9 cellular contexts compared by ENCODE assay signal in genomic region chr18:12288406-12288762, GRCh38. TPM values are rescaled to one million over a fixed set of nuclear protein-coding genes. Genes with fewer than 3 reads are reported as not detected.
DNase-seq lines count a peak whose midpoint lies in the region; ATAC-seq and TF ChIP-seq lines count a peak whose summit lies in the region.
"Had no signal": no experiment of that assay in that cellular context is flagged by ENCODE, and none has a peak within 500 bp of the region (broad histone marks: within the 10 kb centered on the region; RNA-seq: fewer than 3 reads in every experiment).

No MANE protein-coding gene starts in this region.

- H3K18ac ChIP-seq in H9 (ENCODE audit: insufficient read length, low read depth, low read length) = no peak overlapping the region

- no CpG with 5 or more reads among the region's 10 CpGs for WGBS in H9 (ENCODE audit: extremely low coverage, insufficient read length, low lambda C conversion rate)

- H3K36me3 Mint-ChIP-seq in H9 (ENCODE audit: insufficient read depth in 1 of 3, low read depth in 3 of 3) (no peaks in the 10 kb centered on the region), chondrocyte (ENCODE audit: low read depth) (no peaks in the 10 kb centered on the region)
- no peaks in the 10 kb centered on the region for H3K36me3 Mint-ChIP-seq in stimulated activated memory B cell treated with anti-CD40 and anti-IgM and Interleukin-4, amounts not matched to agents 10 μg/mL and 1 μg/mL and 100 μg/mL, for 72 hours

- no peak overlapping the region for H4K91ac ChIP-seq in H9 (ENCODE audit: insufficient read length, low read depth, low read length)

- H3T11ph ChIP-seq in H9 (ENCODE audit: low read length) = no peak overlapping the region

- no peaks in the 10 kb centered on the region; a peak in 1 of 5 replicates for H3K9me3 Mint-ChIP-seq in H9
- no peaks in the 10 kb centered on the region for H3K9me3 Mint-ChIP-seq in chondrocyte (ENCODE audit: low read depth)
- H3K9me3 Mint-ChIP-seq in stimulated activated memory B cell treated with anti-CD40 and anti-IgM and Interleukin-4, amounts not matched to agents 10 μg/mL and 1 μg/mL and 100 μg/mL, for 72 hours = no peaks in the 10 kb centered on the region

- no peak overlapping the region for H3K56ac ChIP-seq in H9 (ENCODE audit: insufficient read length, low read depth, low read length)

- DNase-seq in H9 = no peak
- no peak for DNase-seq in chondrocyte (ENCODE audit: low spot score)
- no peak for DNase-seq in skeletal muscle cell (ENCODE audit: low read depth)
- DNase-seq in NCI-H2029 treated with DMSO at 0.1 percent for 48 hours (lab: John Stamatoyannopoulos, UW) = no peak
- DNase-seq in COLO668 (lab: John Stamatoyannopoulos, UW; ENCODE audit: unreplicated experiment) = no peak
- DNase-seq in dermis blood vessel endothelial cell = no peak
- DNase-seq: NCI-H1694 had no signal

- no peak overlapping the region for H4K8ac ChIP-seq in H9 (replicated peaks; ENCODE audit: insufficient read length, low read depth, low read length)

- H2BK20ac ChIP-seq in H9 (ENCODE audit: low read depth, low read length, poor library complexity, severe bottlenecking) = no peak overlapping the region

- no peaks in the 10 kb centered on the region; the same call in 1 of the 2 replicates for H3K27me3 ChIP-seq in H9 (ENCODE audit: insufficient read depth, low read length)
- peaks cover 32% of the 10 kb centered on the region for H3K27me3 ChIP-seq in iPS-18a (ENCODE audit: control insufficient read depth, insufficient read depth, low read length)

- no peak overlapping the region for H3K23ac ChIP-seq in H9 (ENCODE audit: insufficient read length, low read depth, low read length)

- H2AFZ ChIP-seq in H9 (ENCODE audit: low read length) = no peak overlapping the region

- H3K79me2 ChIP-seq in H9 (ENCODE audit: insufficient read depth, low read length) = no peaks in the 10 kb centered on the region

- H3K14ac ChIP-seq in H9 (ENCODE audit: insufficient read depth, low read length) = no peak overlapping the region

- no peak overlapping the region for H2AK5ac ChIP-seq in H9 (ENCODE audit: insufficient read length, low read length)

- H3K9me3 ChIP-seq in H9 (ENCODE audit: control insufficient read depth, low read depth, low read length) (no peaks in the 10 kb centered on the region), iPS-18a (ENCODE audit: control insufficient read depth, low read depth, low read length) (no peaks in the 10 kb centered on the region)

- H3K27ac Mint-ChIP-seq in H9 (peak overlapping the region in 1 of 3 experiments; percentile 75; a peak in 1 of 7 replicates), chondrocyte (ENCODE audit: unreplicated experiment) (peak overlapping the region; percentile 95)
- no peak overlapping the region for H3K27ac Mint-ChIP-seq in stimulated activated memory B cell treated with anti-CD40 and anti-IgM and Interleukin-4, amounts not matched to agents 10 μg/mL and 1 μg/mL and 100 μg/mL, for 72 hours

- H2BK120ac ChIP-seq in H9 (ENCODE audit: low read depth, low read length, poor library complexity, severe bottlenecking) = no peak overlapping the region

- H3K23me2 ChIP-seq in H9 (ENCODE audit: insufficient read length, low read depth, low read length, poor library complexity, severe bottlenecking) = peaks cover 14% of the 10 kb centered on the region

- no peak for ATAC-seq in stimulated activated memory B cell treated with anti-CD40 and anti-IgM and Interleukin-4, amounts not matched to agents 10 μg/mL and 1 μg/mL and 100 μg/mL, for 72 hours

- H3K27ac ChIP-seq in H9 (ENCODE audit: insufficient read length, low read depth, low read length) (no peak overlapping the region), iPS-18a (ENCODE audit: low read length) (no peak overlapping the region)

- no peak overlapping the region for H4K5ac ChIP-seq in H9 (ENCODE audit: insufficient read length, low read depth, low read length)

- H3K4me3 Mint-ChIP-seq in H9 (peak overlapping the region; percentile 77 to 88), chondrocyte (ENCODE audit: unreplicated experiment) (peak overlapping the region; percentile 83)
- no peak overlapping the region for H3K4me3 Mint-ChIP-seq in stimulated activated memory B cell treated with anti-CD40 and anti-IgM and Interleukin-4, amounts not matched to agents 10 μg/mL and 1 μg/mL and 100 μg/mL, for 72 hours

- H3K9ac ChIP-seq in H9 (ENCODE audit: extremely low read depth, insufficient read length, low read length) = no peak overlapping the region
- H3K9ac ChIP-seq in iPS-18a (ENCODE audit: low read length) = no peak overlapping the region

- H3K36me3 ChIP-seq in iPS-18a (ENCODE audit: control insufficient read depth, low read depth, low read length) = no peaks in the 10 kb centered on the region

- H3K4me2 ChIP-seq in H9 (ENCODE audit: insufficient read depth, insufficient read length, low read length) = peak overlapping the region; percentile 77

- H3K27me3 Mint-ChIP-seq in H9 (ENCODE audit: low read depth) (peaks cover 50% of the 10 kb centered on the region), chondrocyte (ENCODE audit: low read depth) (no peaks in the 10 kb centered on the region)
- peaks cover 77% of the 10 kb centered on the region for H3K27me3 Mint-ChIP-seq in stimulated activated memory B cell treated with anti-CD40 and anti-IgM and Interleukin-4, amounts not matched to agents 10 μg/mL and 1 μg/mL and 100 μg/mL, for 72 hours

- no peak overlapping the region for H3K4ac ChIP-seq in H9 (ENCODE audit: low read depth, low read length)

- H3K4me3 ChIP-seq in iPS-18a (ENCODE audit: low read length) = peak overlapping the region; percentile 63
- peak overlapping the region; percentile 48 for H3K4me3 ChIP-seq in skeletal muscle cell (ENCODE audit: low read depth, low read length)

- no peak overlapping the region for H2BK5ac ChIP-seq in H9 (ENCODE audit: insufficient read length, low read length)

- no peaks in the 10 kb centered on the region for H4K20me1 ChIP-seq in H9 (ENCODE audit: control insufficient read depth, insufficient read depth, insufficient read length)

- no peaks in the 10 kb centered on the region for H3K79me1 ChIP-seq in H9 (ENCODE audit: insufficient read depth, low read depth, low read length, poor library complexity, severe bottlenecking)

- peaks cover 18 to 25% of the 10 kb centered on the region in 2 experiments for H3K4me1 Mint-ChIP-seq in H9
- peaks cover 18% of the 10 kb centered on the region for H3K4me1 Mint-ChIP-seq in chondrocyte (ENCODE audit: low read depth)
- peaks cover 4% of the 10 kb centered on the region for H3K4me1 Mint-ChIP-seq in stimulated activated memory B cell treated with anti-CD40 and anti-IgM and Interleukin-4, amounts not matched to agents 10 μg/mL and 1 μg/mL and 100 μg/mL, for 72 hours

- H3K4me1 ChIP-seq in H9 (ENCODE audit: insufficient read depth, low read length) (no peaks in the 10 kb centered on the region), iPS-18a (ENCODE audit: control insufficient read depth, low read depth, low read length) (peaks cover 15% of the 10 kb centered on the region)

- H2BK15ac ChIP-seq in H9 (ENCODE audit: low read depth, low read length) = no peak overlapping the region

- H2BK12ac ChIP-seq in H9 (ENCODE audit: insufficient read length, low read depth, low read length) = no peak overlapping the region

- no peak for TF ChIP-seq CTCF in H9 (conservative IDR thresholded peaks at IDR 0.05)
- no peak for TF ChIP-seq CTCF in chondrocyte (IDR thresholded peaks at IDR 0.05)

RNA-seq across cellular contexts. Expression of gene TUBB6, which starts 19.7 kb away (rescaled TPM):
- total RNA-seq in H9 (2021) = 134 and 135 TPM in 2 replicates
- total RNA-seq in chondrocyte = 196 to 204 TPM (median 198 TPM) in 3 replicates
- total RNA-seq in dermis blood vessel endothelial cell = 877 and 1,390 TPM in 2 replicates

RNA-seq across cellular contexts. Expression of gene CIDEA, which starts 34.2 kb away (rescaled TPM):
- total RNA-seq in H9 (2021) (not detected in 2 replicates), chondrocyte (not detected in 3 replicates), dermis blood vessel endothelial cell (1.2 and 1.9 TPM in 2 replicates)
